23 cellular contexts compared by ENCODE assay signal in genomic region chr1:40620586-40620985, GRCh38. TPM values are rescaled to one million over a fixed set of nuclear protein-coding genes. Genes with fewer than 3 reads are reported as not detected.
DNase-seq lines count a peak whose midpoint lies in the region; ATAC-seq and TF ChIP-seq lines count a peak whose summit lies in the region.
"Had no signal": no experiment of that assay in that cellular context is flagged by ENCODE, and none has a peak within 500 bp of the region (broad histone marks: within the 10 kb centered on the region; RNA-seq: fewer than 3 reads in every experiment).

No MANE protein-coding gene starts in this region.

- CTCF ChIA-PET in activated CD8-positive, alpha-beta memory T cell treated with anti-CD3 and anti-CD28 coated beads, Interleukin-2, amount 10 ng/mL, durations not matched to agents 7 days and 5 days (lab: Charles Lee) = no interaction called here

- H3K4me3 Mint-ChIP-seq in activated CD8-positive, alpha-beta memory T cell treated with anti-CD3 and anti-CD28 coated beads, Interleukin-2, amount 10 ng/mL, durations not matched to agents 7 days and 5 days = no peak overlapping the region
- H3K4me3 Mint-ChIP-seq: CD4-positive, CD25-positive, alpha-beta regulatory T cell; CD8-positive, alpha-beta memory T cell; GM23338; HFFc6 had no signal

- H3K27ac Mint-ChIP-seq in activated CD8-positive, alpha-beta memory T cell treated with anti-CD3 and anti-CD28 coated beads, Interleukin-2, amount 10 ng/mL, durations not matched to agents 7 days and 5 days = no peak overlapping the region
- H3K27ac Mint-ChIP-seq: CD4-positive, CD25-positive, alpha-beta regulatory T cell; CD8-positive, alpha-beta memory T cell; GM23338; HFFc6 had no signal

- peaks cover 1% of the 10 kb centered on the region for H3K4me1 Mint-ChIP-seq in activated CD8-positive, alpha-beta memory T cell treated with anti-CD3 and anti-CD28 coated beads, Interleukin-2, amount 10 ng/mL, durations not matched to agents 7 days and 5 days
- H3K4me1 Mint-ChIP-seq: CD4-positive, CD25-positive, alpha-beta regulatory T cell; CD8-positive, alpha-beta memory T cell; GM23338 had no signal

- H3K27ac ChIP-seq in dorsolateral prefrontal cortex (peak overlapping the region in 34 of 59 donors; percentile 2 to 90 (median 53)), temporal lobe (ENCODE audit: low read depth, low read length) (peak overlapping the region; percentile 21)
- H3K27ac ChIP-seq: 22Rv1, A549, HL-60 had no signal

- H3K27me3 ChIP-seq in dorsolateral prefrontal cortex = no peaks in the 10 kb centered on the region

- intact Hi-C loops in dorsolateral prefrontal cortex (cut with DNase I) = loop anchor here in 1 of 2 donors (5.0 to 10.0 kb wide), 2 partner anchors 42 to 224 kb away; no protein-coding TSS in a partner anchor

- peaks cover 4% of the 10 kb centered on the region for H3K9me3 Mint-ChIP-seq in activated CD8-positive, alpha-beta memory T cell treated with anti-CD3 and anti-CD28 coated beads, Interleukin-2, amount 10 ng/mL, durations not matched to agents 7 days and 5 days (ENCODE audit: low read depth)
- H3K9me3 Mint-ChIP-seq: CD8-positive, alpha-beta memory T cell; GM23338 had no signal

- ATAC-seq in activated CD8-positive, alpha-beta memory T cell treated with anti-CD3 and anti-CD28 coated beads, Interleukin-2, amount 10 ng/mL, durations not matched to agents 7 days and 5 days = no peak
- ATAC-seq: A549, GM23338, HCT116 had no signal

- TF ChIP-seq CTCF in dorsolateral prefrontal cortex (IDR thresholded peaks at IDR 0.05 in 54 of 56, conservative IDR thresholded peaks at IDR 0.05 in 2 of 56; ENCODE audit: low read depth in 1 of 56, partially characterized antibody in 56 of 56) (no peak), foreskin fibroblast (IDR thresholded peaks at IDR 0.05; ENCODE audit: low read depth, low read length) (no peak)

- no peaks in the 10 kb centered on the region for H3K36me3 Mint-ChIP-seq in activated CD8-positive, alpha-beta memory T cell treated with anti-CD3 and anti-CD28 coated beads, Interleukin-2, amount 10 ng/mL, durations not matched to agents 7 days and 5 days
- H3K36me3 Mint-ChIP-seq: CD4-positive, CD25-positive, alpha-beta regulatory T cell; CD8-positive, alpha-beta memory T cell had no signal

- DNase-seq in activated CD8-positive, alpha-beta memory T cell treated with anti-CD3 and anti-CD28 coated beads, Interleukin-2, amount 50 U/mL, for 48 hours = peak; percentile 13
- no peak for DNase-seq in activated CD8-positive, alpha-beta memory T cell treated with anti-CD3 and anti-CD28 coated beads, Interleukin-2, amount 10 ng/mL, durations not matched to agents 7 days and 5 days
- DNase-seq in dorsolateral prefrontal cortex (peak in 1 of 10 donors; percentile 17), mesenteric fat pad (ENCODE audit: low spot score) (peak; percentile 5), foreskin fibroblast (no peak), midbrain (lab: John Stamatoyannopoulos, UW) (no peak), HT-29 (ENCODE audit: low spot score) (no peak)
- DNase-seq: C1 segment of cervical spinal cord; CD4-positive, CD25-positive, alpha-beta regulatory T cell; CD8-positive, alpha-beta memory T cell; COR-L47; DMS 273 treated with DMSO at 0.1 percent for 48 hours; DMS53; DND-41; EL; HFFc6; IMR-90 had no signal

- H3K27me3 Mint-ChIP-seq in activated CD8-positive, alpha-beta memory T cell treated with anti-CD3 and anti-CD28 coated beads, Interleukin-2, amount 10 ng/mL, durations not matched to agents 7 days and 5 days = peaks cover 10% of the 10 kb centered on the region

- H3K4me3 ChIP-seq in dorsolateral prefrontal cortex (no peak overlapping the region), foreskin fibroblast (ENCODE audit: low read depth in 1 of 2, low read length in 2 of 2) (no peak overlapping the region)
- H3K4me3 ChIP-seq: A549, GM23338 had no signal

RNA-seq across cellular contexts. Expression of gene RIMS3, which starts 44.9 kb away (rescaled TPM):
- 1 to 10 TPM; 2.1 to 5.3 TPM for total RNA-seq in activated CD8-positive, alpha-beta memory T cell treated with anti-CD3 and anti-CD28 coated beads, Interleukin-2, amount 10 ng/mL, durations not matched to agents 7 days and 5 days
- total RNA-seq in dorsolateral prefrontal cortex = 100 to 1,000 TPM in 119 of 120 experiments, 10 to 100 TPM in 1; 58.9 to 366 (median 240) TPM
- 1.2 TPM for total RNA-seq in mesenteric fat pad
- 20.4 TPM for total RNA-seq in temporal lobe
- 0.05 TPM in 1 of 2 replicates, not detected in the other for total RNA-seq in HT-29 (2014; rRNA removed; shearing (Covaris generic))

Comparison
In these comparisons a context has a peak if more than half of its experiments do, and no peak if none do; other contexts are left out.
1. DNase-seq: peak in activated CD8-positive, alpha-beta memory T cell treated with anti-CD3 and anti-CD28 coated beads, Interleukin-2, amount 50 U/mL, for 48 hours (single experiment) and mesenteric fat pad (single experiment); none in activated CD8-positive, alpha-beta memory T cell treated with anti-CD3 and anti-CD28 coated beads, Interleukin-2, amount 10 ng/mL, durations not matched to agents 7 days and 5 days (single experiment), foreskin fibroblast (0 of 2), midbrain (single experiment) and HT-29 (single experiment).